ENCODE assay signal across 12 cellular contexts in the genomic region with DNA sequence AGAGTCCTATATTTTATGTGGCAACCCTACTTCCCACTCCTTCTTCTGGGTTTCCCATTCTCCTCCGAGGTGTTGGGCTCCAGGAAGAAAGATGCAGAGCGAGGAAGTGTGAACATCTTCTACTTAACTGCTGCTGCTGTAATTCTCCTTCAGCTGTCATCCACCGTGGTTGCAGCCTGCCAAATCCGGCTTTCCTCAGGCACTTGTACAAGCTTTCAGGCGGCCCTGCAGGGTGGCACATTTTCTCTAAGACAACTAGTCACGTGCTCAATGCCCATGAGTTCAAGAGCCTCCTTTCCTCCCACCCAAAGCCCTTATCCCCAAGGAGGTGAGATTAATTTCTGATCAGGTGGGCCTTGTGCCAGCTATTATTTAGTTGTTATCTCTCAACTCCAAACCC.
"Had no signal": no experiment of that assay in that cellular context is flagged by ENCODE, and none has a peak within 500 bp of the region (broad histone marks: within the 10 kb centered on the region; RNA-seq: fewer than 3 reads in every experiment).

No MANE protein-coding gene starts in this region.

- H3K4me1 ChIP-seq: gastroesophageal sphincter, right lobe of liver, tibial artery had no signal

- H3K4me3 Mint-ChIP-seq: activated CD4-positive, alpha-beta T cell treated with anti-CD3 and anti-CD28 coated beads for 36 hours; activated CD8-positive, alpha-beta T cell treated with anti-CD3 and anti-CD28 coated beads, Interleukin-2, amount 10 ng/mL, durations not matched to agents 7 days and 5 days; activated naive CD8-positive, alpha-beta T cell treated with anti-CD3 and anti-CD28 coated beads, Interleukin-2, amount 50 U/mL, for 24 hours; stimulated activated effector memory CD8-positive, alpha-beta T cell treated with anti-CD3 and anti-CD28 coated beads, Interleukin-12 subunit alpha, Interleukin-12 subunit beta, amount 100 ng/mL, for 72 hours had no signal

- H3K9me3 ChIP-seq: right lobe of liver had no signal

- H3K27ac ChIP-seq: gastroesophageal sphincter, right lobe of liver, tibial artery had no signal

- H3K27ac Mint-ChIP-seq: activated CD4-positive, alpha-beta T cell treated with anti-CD3 and anti-CD28 coated beads for 36 hours; activated CD8-positive, alpha-beta T cell treated with anti-CD3 and anti-CD28 coated beads, Interleukin-2, amount 10 ng/mL, durations not matched to agents 7 days and 5 days; activated naive CD8-positive, alpha-beta T cell treated with anti-CD3 and anti-CD28 coated beads, Interleukin-2, amount 50 U/mL, for 24 hours; stimulated activated effector memory CD8-positive, alpha-beta T cell treated with anti-CD3 and anti-CD28 coated beads, Interleukin-12 subunit alpha, Interleukin-12 subunit beta, amount 100 ng/mL, for 72 hours had no signal

- H3K27me3 ChIP-seq: right lobe of liver, tibial artery had no signal

- H3K4me3 ChIP-seq: gastroesophageal sphincter, right lobe of liver, tibial artery had no signal

- H3K4me1 Mint-ChIP-seq: activated CD4-positive, alpha-beta T cell treated with anti-CD3 and anti-CD28 coated beads for 36 hours; activated naive CD8-positive, alpha-beta T cell treated with anti-CD3 and anti-CD28 coated beads, Interleukin-2, amount 50 U/mL, for 24 hours; stimulated activated effector memory CD8-positive, alpha-beta T cell treated with anti-CD3 and anti-CD28 coated beads, Interleukin-12 subunit alpha, Interleukin-12 subunit beta, amount 100 ng/mL, for 72 hours had no signal

- ATAC-seq: activated CD4-positive, alpha-beta T cell treated with anti-CD3 and anti-CD28 coated beads for 36 hours; activated CD8-positive, alpha-beta T cell treated with anti-CD3 and anti-CD28 coated beads, Interleukin-2, amount 10 ng/mL, durations not matched to agents 7 days and 5 days; activated naive CD8-positive, alpha-beta T cell treated with anti-CD3 and anti-CD28 coated beads, Interleukin-2, amount 50 U/mL, for 24 hours; gastroesophageal sphincter; stimulated activated effector memory CD8-positive, alpha-beta T cell treated with anti-CD3 and anti-CD28 coated beads, Interleukin-12 subunit alpha, Interleukin-12 subunit beta, amount 100 ng/mL, for 72 hours had no signal

- DNase-seq: activated CD4-positive, alpha-beta T cell treated with anti-CD3 and anti-CD28 coated beads for 36 hours; activated CD8-positive, alpha-beta memory T cell treated with anti-CD3 and anti-CD28 coated beads, Interleukin-2, amount 50 U/mL, for 48 hours; activated CD8-positive, alpha-beta T cell treated with anti-CD3 and anti-CD28 coated beads, Interleukin-2, amount 10 ng/mL, durations not matched to agents 7 days and 5 days; activated naive CD4-positive, alpha-beta T cell treated with Interleukin-2 at 50 U/mL for 16 hours; activated naive CD8-positive, alpha-beta T cell treated with anti-CD3 and anti-CD28 coated beads, Interleukin-2, amount 50 U/mL, for 24 hours; central memory CD4-positive, alpha-beta T cell; kidney; right lobe of liver; T-helper 9 cell; tibial artery had no signal

- H3K36me3 ChIP-seq: gastroesophageal sphincter, right lobe of liver, tibial artery had no signal

- FAIRE-seq: kidney had no signal

- H3K36me3 Mint-ChIP-seq: stimulated activated effector memory CD8-positive, alpha-beta T cell treated with anti-CD3 and anti-CD28 coated beads, Interleukin-12 subunit alpha, Interleukin-12 subunit beta, amount 100 ng/mL, for 72 hours had no signal
